ENCODE assay signal across 8 cellular contexts in the genomic region with DNA sequence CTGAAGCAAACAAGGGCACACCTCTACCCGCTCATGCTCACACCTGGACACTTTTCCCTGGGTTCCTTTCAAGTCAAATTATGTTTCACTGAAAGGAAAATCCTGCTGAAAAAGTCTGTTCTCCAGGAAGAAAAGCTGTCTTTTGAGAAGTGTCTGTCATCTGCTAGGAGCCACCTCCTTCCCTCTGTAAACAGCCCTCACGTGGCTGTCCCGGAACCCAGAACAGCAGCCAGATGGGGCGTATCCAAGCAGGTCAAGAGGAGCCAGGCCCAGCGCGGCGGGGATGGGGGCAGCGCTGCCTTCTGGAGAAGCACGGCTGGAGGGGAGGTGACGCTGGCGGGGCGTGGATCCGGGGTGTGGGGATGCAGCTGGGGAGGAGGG. TPM values are rescaled to one million over a fixed set of nuclear protein-coding genes. Genes with fewer than 3 reads are reported as not detected.
DNase-seq lines count a peak whose midpoint lies in the region; ATAC-seq, FAIRE-seq and TF ChIP-seq lines count a peak whose summit lies in the region.

TSS of gene PNPLA7 (minus strand) at position 162 of the 381 bp plus-strand sequence. CDS start 205 bp downstream, outside the sequence.

- no peak for FAIRE-seq in GM12878 (lab: Jason Lieb, UNC)

- CTCF ChIA-PET in GM12878 (lab: Yijun Ruan, JAX) = no interaction called here

- POLR2A ChIA-PET in GM12878 (lab: Charles Lee) = no interaction called here

- H3K36me3 ChIP-seq in GM12878 (ENCODE audit: control insufficient read depth in 2 of 2, insufficient read depth in 2 of 2, low read length in 1 of 2) = peaks cover 2% of the 10 kb centered on the region in 2 experiments; a peak in 3 of 4 replicates

- peak within 1 kb of the TSS; percentile 86 for H3K4me2 ChIP-seq in GM12878 (ENCODE audit: control insufficient read depth, insufficient read depth)

- in situ Hi-C loops in GM12878 (cut with MboI) = no loop called here

- ATAC-seq in GM12878 (peak; percentile 52), right cardiac atrium (peak; percentile 85 to 87), HG03378 (IDR thresholded peaks at IDR 0.05; ENCODE audit: unreplicated experiment) (no peak), HG02763 (IDR thresholded peaks at IDR 0.05; ENCODE audit: unreplicated experiment) (no peak)

- RAD21 ChIA-PET in GM12878 (lab: Charles Lee; ENCODE audit: unreplicated experiment) = no interaction called here

- TF ChIP-seq EP300 in GM12878 (IDR thresholded peaks at IDR 0.05; ENCODE audit: borderline replicate concordance in 1 of 2, control insufficient read depth in 1 of 2, low read depth in 2 of 2, low read length in 2 of 2) = no peak

- peak; percentile 75 for DNase-seq in GM03348 (ENCODE audit: low spot score)
- peak; percentile 37 for DNase-seq in NCI-H1436 (lab: John Stamatoyannopoulos, UW)
- peak; percentile 25 to 51 (median 44) for DNase-seq in T-helper 1 cell
- DNase-seq in GM12878 (ENCODE audit: low read depth, low spot score) = no peak
- DNase-seq in right cardiac atrium = peak; percentile 89 to 96 (median 96)
- peak; percentile 73 to 98 (median 86) for DNase-seq in posterior cingulate gyrus

- no peaks in the 10 kb centered on the region for H4K20me1 ChIP-seq in GM12878 (ENCODE audit: control insufficient read depth, insufficient read depth)

- peak within 1 kb of the TSS; percentile 77 for H2AFZ ChIP-seq in GM12878 (ENCODE audit: control insufficient read depth, low read depth, low read length)

- H3K9me3 ChIP-seq in GM12878 (replicated peaks; ENCODE audit: control insufficient read depth, insufficient read depth, low read length) (no peaks in the 10 kb centered on the region; the same call in 2 of the 3 replicates), right cardiac atrium (ENCODE audit: control insufficient read depth, low read length) (no peaks in the 10 kb centered on the region)

- no peak for TF ChIP-seq POLR2A in GM12878 (IDR thresholded peaks at IDR 0.05; ENCODE audit: low read depth, low read length)

- H3K4me1 ChIP-seq in GM12878 (ENCODE audit: control insufficient read depth, insufficient read depth, low read length) (peaks cover 14% of the 10 kb centered on the region), right cardiac atrium (ENCODE audit: control insufficient read depth, insufficient read depth, low read length) (no peaks in the 10 kb centered on the region)

- H3K27me3 ChIP-seq in GM12878 (replicated peaks in 1 of 2; ENCODE audit: control insufficient read depth in 2 of 2, insufficient read depth in 2 of 2, low read length in 1 of 2) (no peaks in the 10 kb centered on the region), right cardiac atrium (ENCODE audit: control insufficient read depth, insufficient read depth) (no peaks in the 10 kb centered on the region)

- SMC1A ChIA-PET in GM12878 (lab: Charles Lee; ENCODE audit: uncharacterized antibody, unreplicated experiment) = interaction anchor here (1.2 kb wide), 1 partner anchor 15 kb away, joined by 3 read pairs; no protein-coding TSS in a partner anchor

- peaks cover 11% of the 10 kb centered on the region for H3K79me2 ChIP-seq in GM12878 (ENCODE audit: control insufficient read depth, insufficient read depth, low read length)

- 20% methylated on average over 13 of the region's 13 CpGs for WGBS in GM12878 (ENCODE audit: insufficient coverage, insufficient replicate concordance, low lambda C conversion rate, missing lambda C conversion rate)
- 2% methylated on average over 13 of the region's 13 CpGs for WGBS in right cardiac atrium

- H3K9ac ChIP-seq in GM12878 (ENCODE audit: control insufficient read depth, insufficient read depth, low read length) = peak within 1 kb of the TSS; percentile 54; the same call in 1 of the 2 replicates

- no peak for TF ChIP-seq RAD21 in GM12878 (IDR thresholded peaks at IDR 0.05; ENCODE audit: insufficient read depth, low read depth, low read length)

- intact Hi-C loops in GM12878 (cut with micrococcal nuclease; ENCODE audit: unreplicated experiment) (no loop called here), right cardiac atrium (cut with DNase I) (no loop called here), posterior cingulate gyrus (cut with DNase I) (no loop called here)

- H3K4me3 ChIP-seq in GM12878 = peak within 1 kb of the TSS; percentile 72
- H3K4me3 ChIP-seq in right cardiac atrium (ENCODE audit: low read length) = peak within 1 kb of the TSS; percentile 58

- TF ChIP-seq CTCF in GM12878 (IDR thresholded peaks at IDR 0.05 in 2 of 3, conservative IDR thresholded peaks at IDR 0.05 in 1 of 3; ENCODE audit: control insufficient read depth in 2 of 3, extremely low read depth in 1 of 3, insufficient read depth in 1 of 3, low read depth in 3 of 3, low read length in 3 of 3) = no peak

- BruUV-seq in GM12878 (replicated peaks; lab: Mats Ljungman, UMichigan) = no TSS peak

- H3K27ac ChIP-seq in GM12878 (ENCODE audit: control insufficient read depth, insufficient read depth) = peak within 1 kb of the TSS; percentile 55
- peak within 1 kb of the TSS; percentile 84 for H3K27ac ChIP-seq in right cardiac atrium (ENCODE audit: low read length)

TF ChIP-seq in GM12878, 131 proteins besides CTCF, POLR2A, EP300 and RAD21 (continues in another document):
- TF ChIP-seq FOS (IDR thresholded peaks at IDR 0.05; ENCODE audit: borderline replicate concordance, extremely low read depth, insufficient read length) (no peak), SP1 (IDR thresholded peaks at IDR 0.05; ENCODE audit: low read depth, low read length) (no peak), NRF1 (conservative IDR thresholded peaks at IDR 0.05; ENCODE audit: low read depth, low read length) (no peak), FOXM1 (IDR thresholded peaks at IDR 0.05; ENCODE audit: low read depth, low read length) (no peak), GATAD2B (conservative IDR thresholded peaks at IDR 0.05; ENCODE audit: low read depth) (no peak), MAX (IDR thresholded peaks at IDR 0.05; ENCODE audit: low read depth, low read length) (peak; percentile 80), RAD51 (IDR thresholded peaks at IDR 0.05) (peak; percentile 79), SKIL (IDR thresholded peaks at IDR 0.05; ENCODE audit: low read depth, poor library complexity, severe bottlenecking) (no peak)

RNA-seq across cellular contexts. Expression of gene PNPLA7, which starts in this region (rescaled TPM):
- total RNA-seq in GM12878 (2013; cell fraction: nucleolus; rRNA removed) = 2.6 and 3.4 TPM in 2 replicates
- total RNA-seq in GM12878 (2014; rRNA removed) (0.22 and 0.85 TPM in 2 replicates), GM12878 (2014; rRNA removed; fragmentation: Illumina TruSeq; extraction: Trizol) (0.09 and 0.14 TPM in 2 replicates), GM12878 (2021) (0.43 and 0.85 TPM in 2 replicates), right cardiac atrium (10 to 100 TPM in 1 of 4 donors, 1 to 10 TPM in 3; 7.4 to 13.0 (median 7.6) TPM)
- polyA plus RNA-seq in GM12878 (2011; ENCODE audit: low read depth) = 0.67 TPM
- polyA plus RNA-seq in GM12878 (2011; rRNA removed) (0.07 and 0.19 TPM in 2 replicates), GM12878 (2014; fragmentation: Illumina TruSeq; extraction: Trizol) (0.32 and 0.41 TPM in 2 replicates), GM12878 (2014; fragmentation: Nextera tagmentation; extraction: Ambion mirVana) (under 1 TPM in 1 of 2 experiments, not detected in 1; 0.04 TPM), GM12878 (2014; rRNA removed) (0.32 and 1.0 TPM in 2 replicates), GM12878 (2016; fragmentation: Nextera tagmentation; extraction: Ambion mirVana) (under 1 TPM; 0.11 to 0.13 TPM), right cardiac atrium (5.5 TPM)
- 0.10 and 0.18 TPM in 2 replicates for polyA plus RNA-seq in GM12878 (2011; cell fraction: cytosol; rRNA removed)
- 1.9 and 2.0 TPM in 2 replicates for polyA plus RNA-seq in GM12878 (2011; cell fraction: nucleus; rRNA removed)
- 1.2 and 1.5 TPM in 2 replicates for polyA plus RNA-seq in GM12878 (2012)
- polyA minus RNA-seq in GM12878 (2011; rRNA and poly(A)+ RNA removed) = 0.10 and 0.15 TPM in 2 replicates
- 0.21 TPM in 1 of 2 replicates, not detected in the other for polyA minus RNA-seq in GM12878 (2011; cell fraction: cytosol; rRNA and poly(A)+ RNA removed)
- polyA minus RNA-seq in GM12878 (2011; cell fraction: nucleus; rRNA and poly(A)+ RNA removed) = 0.24 and 1.1 TPM in 2 replicates

Comparison
In these comparisons a context has a peak if more than half of its experiments do, and no peak if none do; other contexts are left out.
1. ATAC-seq: peak in GM12878 (single experiment) and right cardiac atrium (2 of 2); none in HG03378 (single experiment) and HG02763 (single experiment).